In genomic region chr12:57904848-57905811, GRCh38 we compare ENCODE assay signal across 8 cellular contexts. TPM values are rescaled to one million over a fixed set of nuclear protein-coding genes. Genes with fewer than 3 reads are reported as not detected.
DNase-seq lines count a peak whose midpoint lies in the region; ATAC-seq, FAIRE-seq and TF ChIP-seq lines count a peak whose summit lies in the region.

No MANE protein-coding gene starts in this region.

- FAIRE-seq in urothelium cell line (lab: Jason Lieb, UNC) = peak; percentile 30

- peak overlapping the region; percentile 72 for H3K4me3 Mint-ChIP-seq in activated naive CD4-positive, alpha-beta T cell treated with anti-CD3 and anti-CD28 coated beads, Interleukin-2, amount 50 U/mL, for 24 hours
- no peak overlapping the region for H3K4me3 Mint-ChIP-seq in progenitor cell of endocrine pancreas (ENCODE audit: low read depth)

- H3K27me3 Mint-ChIP-seq in activated naive CD4-positive, alpha-beta T cell treated with anti-CD3 and anti-CD28 coated beads, Interleukin-2, amount 50 U/mL, for 24 hours = peaks cover 1% of the 10 kb centered on the region
- peaks cover 28% of the 10 kb centered on the region for H3K27me3 Mint-ChIP-seq in progenitor cell of endocrine pancreas

- no peaks in the 10 kb centered on the region for H3K9me3 Mint-ChIP-seq in activated naive CD4-positive, alpha-beta T cell treated with anti-CD3 and anti-CD28 coated beads, Interleukin-2, amount 50 U/mL, for 24 hours
- no peaks in the 10 kb centered on the region for H3K9me3 Mint-ChIP-seq in progenitor cell of endocrine pancreas (ENCODE audit: low read depth)

- intact Hi-C loops in head of caudate nucleus (cut with DNase I) = loop anchor here (5.0 kb wide), 1 partner anchor 73 kb away; no protein-coding TSS in a partner anchor

- H3K36me3 Mint-ChIP-seq in activated naive CD4-positive, alpha-beta T cell treated with anti-CD3 and anti-CD28 coated beads, Interleukin-2, amount 50 U/mL, for 24 hours = no peaks in the 10 kb centered on the region
- no peaks in the 10 kb centered on the region for H3K36me3 Mint-ChIP-seq in progenitor cell of endocrine pancreas (ENCODE audit: insufficient read depth)

- TF ChIP-seq CTCF in GM12873 (IDR thresholded peaks at IDR 0.05; ENCODE audit: insufficient read depth, low read depth, low read length, missing control alignments) (peak; percentile 100), progenitor cell of endocrine pancreas (IDR thresholded peaks at IDR 0.05; ENCODE audit: unreplicated experiment) (peak; percentile 98)

- ATAC-seq in HG02642 (IDR thresholded peaks at IDR 0.05; ENCODE audit: poor library complexity, unreplicated experiment) (peak; percentile 93), SK-N-SH treated with all-trans-retinoic acid at 6 μM for 48 hours (peak; percentile 97)

- DNase-seq in NCI-H1105 treated with DMSO at 0.1 percent for 48 hours (lab: John Stamatoyannopoulos, UW) = peak; percentile 81
- DNase-seq in head of caudate nucleus = peak; percentile 57 to 95 (median 88)
- peak; percentile 74 for DNase-seq in progenitor cell of endocrine pancreas (ENCODE audit: low spot score, unreplicated experiment)
- DNase-seq in urothelium cell line (ENCODE audit: low spot score) = peak; percentile 87

- peak overlapping the region; percentile 5 for H3K27ac Mint-ChIP-seq in activated naive CD4-positive, alpha-beta T cell treated with anti-CD3 and anti-CD28 coated beads, Interleukin-2, amount 50 U/mL, for 24 hours
- H3K27ac Mint-ChIP-seq in progenitor cell of endocrine pancreas = peak overlapping the region; percentile 76

- peaks cover 6% of the 10 kb centered on the region for H3K4me1 Mint-ChIP-seq in activated naive CD4-positive, alpha-beta T cell treated with anti-CD3 and anti-CD28 coated beads, Interleukin-2, amount 50 U/mL, for 24 hours
- peaks cover 11% of the 10 kb centered on the region for H3K4me1 Mint-ChIP-seq in progenitor cell of endocrine pancreas (ENCODE audit: low read depth)

TF ChIP-seq in SK-N-SH treated with all-trans-retinoic acid at 6 μM for 48 hours, 23 proteins besides CTCF, POLR2A, EP300 and RAD21:
- TF ChIP-seq TCF4 (CRISPR knock-in tag; IDR thresholded peaks at IDR 0.05; ENCODE audit: borderline replicate concordance) (peak; percentile 33; the same call in 1 of the 2 replicates), ARNTL (CRISPR knock-in tag; IDR thresholded peaks at IDR 0.05; ENCODE audit: borderline replicate concordance, low read depth) (no peak)

RNA-seq across cellular contexts. Expression of gene ATP23, which starts 36.2 kb away (rescaled TPM):
- total RNA-seq in progenitor cell of endocrine pancreas = 6.0 and 6.6 TPM in 2 replicates

RNA-seq across cellular contexts. Expression of gene CTDSP2, which starts 58.6 kb away (rescaled TPM):
- 134 and 145 TPM in 2 replicates for total RNA-seq in progenitor cell of endocrine pancreas

Comparison
In these comparisons a context has a peak if more than half of its experiments do, and no peak if none do; other contexts are left out.
1. Peak in every context shown above with its lines: DNase-seq and ATAC-seq.